In the genomic region with DNA sequence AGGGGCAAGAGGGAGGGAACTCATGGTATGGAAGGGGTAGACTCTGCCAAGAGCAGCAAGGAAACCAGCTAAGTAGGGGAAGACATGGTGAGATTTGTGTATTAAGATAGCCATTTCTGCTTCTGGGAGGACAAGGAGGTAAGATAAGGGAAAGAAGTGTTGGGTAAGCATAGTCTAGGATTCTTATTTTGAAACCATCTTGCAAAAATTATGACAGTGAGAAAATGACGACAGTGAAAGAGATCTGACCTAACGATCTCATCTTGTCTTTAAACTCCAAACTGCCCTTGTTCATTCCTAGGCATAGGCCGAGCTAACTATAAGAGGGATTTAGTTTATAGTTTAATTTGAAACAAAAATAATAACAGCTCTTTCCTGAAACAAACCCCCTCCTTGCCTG, we compare ENCODE assay signal across 1 cellular context.
TF ChIP-seq lines count a peak whose summit lies in the region.

No MANE protein-coding gene starts in this region.

TF ChIP-seq in SK-N-SH, 30 proteins besides CTCF, POLR2A, EP300 and RAD21 (continued from another document):
- TF ChIP-seq, protein P1, sequence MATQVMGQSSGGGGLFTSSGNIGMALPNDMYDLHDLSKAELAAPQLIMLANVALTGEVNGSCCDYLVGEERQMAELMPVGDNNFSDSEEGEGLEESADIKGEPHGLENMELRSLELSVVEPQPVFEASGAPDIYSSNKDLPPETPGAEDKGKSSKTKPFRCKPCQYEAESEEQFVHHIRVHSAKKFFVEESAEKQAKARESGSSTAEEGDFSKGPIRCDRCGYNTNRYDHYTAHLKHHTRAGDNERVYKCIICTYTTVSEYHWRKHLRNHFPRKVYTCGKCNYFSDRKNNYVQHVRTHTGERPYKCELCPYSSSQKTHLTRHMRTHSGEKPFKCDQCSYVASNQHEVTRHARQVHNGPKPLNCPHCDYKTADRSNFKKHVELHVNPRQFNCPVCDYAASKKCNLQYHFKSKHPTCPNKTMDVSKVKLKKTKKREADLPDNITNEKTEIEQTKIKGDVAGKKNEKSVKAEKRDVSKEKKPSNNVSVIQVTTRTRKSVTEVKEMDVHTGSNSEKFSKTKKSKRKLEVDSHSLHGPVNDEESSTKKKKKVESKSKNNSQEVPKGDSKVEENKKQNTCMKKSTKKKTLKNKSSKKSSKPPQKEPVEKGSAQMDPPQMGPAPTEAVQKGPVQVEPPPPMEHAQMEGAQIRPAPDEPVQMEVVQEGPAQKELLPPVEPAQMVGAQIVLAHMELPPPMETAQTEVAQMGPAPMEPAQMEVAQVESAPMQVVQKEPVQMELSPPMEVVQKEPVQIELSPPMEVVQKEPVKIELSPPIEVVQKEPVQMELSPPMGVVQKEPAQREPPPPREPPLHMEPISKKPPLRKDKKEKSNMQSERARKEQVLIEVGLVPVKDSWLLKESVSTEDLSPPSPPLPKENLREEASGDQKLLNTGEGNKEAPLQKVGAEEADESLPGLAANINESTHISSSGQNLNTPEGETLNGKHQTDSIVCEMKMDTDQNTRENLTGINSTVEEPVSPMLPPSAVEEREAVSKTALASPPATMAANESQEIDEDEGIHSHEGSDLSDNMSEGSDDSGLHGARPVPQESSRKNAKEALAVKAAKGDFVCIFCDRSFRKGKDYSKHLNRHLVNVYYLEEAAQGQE (IDR thresholded peaks at IDR 0.05; ENCODE audit: low read depth, low read length) = no peak
- TF ChIP-seq YY1 (IDR thresholded peaks at IDR 0.05; ENCODE audit: low read depth) = no peak
- no peak for TF ChIP-seq MEF2A (IDR thresholded peaks at IDR 0.05; ENCODE audit: borderline replicate concordance, low read depth)
- TF ChIP-seq GABPA (IDR thresholded peaks at IDR 0.05; ENCODE audit: low read depth) = no peak
- no peak for TF ChIP-seq MAX (IDR thresholded peaks at IDR 0.05; ENCODE audit: low read depth)
- no peak for TF ChIP-seq SIN3A (IDR thresholded peaks at IDR 0.05; ENCODE audit: borderline replicate concordance, low read depth, low read length)
- TF ChIP-seq FOXM1 (IDR thresholded peaks at IDR 0.05; ENCODE audit: low read depth) = no peak
- no peak for TF ChIP-seq JUND (IDR thresholded peaks at IDR 0.05)
- no peak for TF ChIP-seq POLR2AphosphoS5 (IDR thresholded peaks at IDR 0.05; ENCODE audit: low read depth, low read length)
TF ChIP-seq in SK-N-SH: peak in this region for 0.
